Comparison of ENCODE assay signal across 9 cellular contexts in genomic region chr10:62037166-62037831, GRCh38.
DNase-seq lines count a peak whose midpoint lies in the region; ATAC-seq, FAIRE-seq and TF ChIP-seq lines count a peak whose summit lies in the region.
"Had no signal": no experiment of that assay in that cellular context is flagged by ENCODE, and none has a peak within 500 bp of the region (broad histone marks: within the 10 kb centered on the region; RNA-seq: fewer than 3 reads in every experiment).

No MANE protein-coding gene starts in this region.

- no peaks in the 10 kb centered on the region for H3K27me3 Mint-ChIP-seq in stimulated activated naive CD8-positive, alpha-beta T cell treated with anti-CD3 and anti-CD28 coated beads, Interleukin-15, amount 100 ng/mL, for 72 hours
- no peaks in the 10 kb centered on the region for H3K27me3 Mint-ChIP-seq in activated naive CD8-positive, alpha-beta T cell treated with anti-CD3 and anti-CD28 coated beads, Interleukin-2, amount 50 U/mL, for 24 hours

- H3K9me3 ChIP-seq in liver (ENCODE audit: control insufficient read depth in 4 of 4, low read length in 3 of 4) (no peaks in the 10 kb centered on the region), aorta (ENCODE audit: control insufficient read depth, low read length) (no peaks in the 10 kb centered on the region)
- H3K9me3 ChIP-seq: gastrocnemius medialis had no signal

- peaks cover 22% of the 10 kb centered on the region for H3K36me3 Mint-ChIP-seq in activated naive CD8-positive, alpha-beta T cell treated with anti-CD3 and anti-CD28 coated beads, Interleukin-2, amount 50 U/mL, for 24 hours (ENCODE audit: low read depth)

- no peaks in the 10 kb centered on the region for H3K27me3 ChIP-seq in liver (ENCODE audit: control insufficient read depth in 4 of 4, insufficient read depth in 4 of 4, low read length in 3 of 4)
- no peaks in the 10 kb centered on the region for H3K27me3 ChIP-seq in aorta (ENCODE audit: control insufficient read depth in 1 of 2, insufficient read depth in 2 of 2, low read length in 1 of 2)
- H3K27me3 ChIP-seq: gastrocnemius medialis had no signal

- ATAC-seq in stimulated activated naive CD8-positive, alpha-beta T cell treated with anti-CD3 and anti-CD28 coated beads, Interleukin-15, Interleukin-2, amounts not matched to agents 100 U/mL and 50 U/mL, for 24 hours, result peak; percentile 15
- ATAC-seq in stimulated activated naive CD8-positive, alpha-beta T cell treated with anti-CD3 and anti-CD28 coated beads, Interleukin-15, amount 100 ng/mL, for 72 hours, result no peak
- ATAC-seq in activated naive CD8-positive, alpha-beta T cell treated with anti-CD3 and anti-CD28 coated beads, Interleukin-2, amount 50 U/mL, for 24 hours, result no peak
- ATAC-seq in aorta (ENCODE audit: low FRiP score) (peak; percentile 78), GM21526 (IDR thresholded peaks at IDR 0.05; ENCODE audit: low FRiP score, unreplicated experiment) (no peak)

- H3K27ac Mint-ChIP-seq in stimulated activated naive CD8-positive, alpha-beta T cell treated with anti-CD3 and anti-CD28 coated beads, Interleukin-15, amount 100 ng/mL, for 72 hours, result peak overlapping the region in 1 of 2 donors; percentile 84
- peak overlapping the region; percentile 61 for H3K27ac Mint-ChIP-seq in activated naive CD8-positive, alpha-beta T cell treated with anti-CD3 and anti-CD28 coated beads, Interleukin-2, amount 50 U/mL, for 24 hours

- no peak overlapping the region for H3K27ac ChIP-seq in liver (ENCODE audit: low read depth in 1 of 2, low read length in 2 of 2)
- peak overlapping the region; percentile 75 to 94 for H3K27ac ChIP-seq in aorta (ENCODE audit: low read depth in 1 of 2, low read length in 2 of 2)

- no peak overlapping the region for H3K4me3 Mint-ChIP-seq in stimulated activated naive CD8-positive, alpha-beta T cell treated with anti-CD3 and anti-CD28 coated beads, Interleukin-15, amount 100 ng/mL, for 72 hours
- H3K4me3 Mint-ChIP-seq in activated naive CD8-positive, alpha-beta T cell treated with anti-CD3 and anti-CD28 coated beads, Interleukin-2, amount 50 U/mL, for 24 hours, result no peak overlapping the region

- H3K4me1 ChIP-seq in liver (ENCODE audit: control insufficient read depth in 4 of 4, insufficient read depth in 4 of 4, low read length in 3 of 4), result peaks cover 0 to 14% (median 10%) of the 10 kb centered on the region in 4 donors
- H3K4me1 ChIP-seq in aorta (ENCODE audit: control insufficient read depth in 1 of 2, insufficient read depth in 2 of 2, low read length in 2 of 2), result peaks cover 5 to 6% of the 10 kb centered on the region in 2 donors

- no peak for TF ChIP-seq RAD21 in liver (IDR thresholded peaks at IDR 0.05)

- no peak for TF ChIP-seq CTCF in liver (IDR thresholded peaks at IDR 0.05; ENCODE audit: low read depth, low read length, missing input control)
- TF ChIP-seq CTCF in D721Med (IDR thresholded peaks at IDR 0.05; ENCODE audit: insufficient read depth, missing control alignments), result no peak

- no peak overlapping the region for H3K9ac ChIP-seq in liver (ENCODE audit: low read depth in 1 of 2, low read length in 2 of 2)

- H3K4me3 ChIP-seq in liver (ENCODE audit: low read depth in 1 of 3, low read length in 3 of 3) (no peak overlapping the region), aorta (ENCODE audit: low read length in 2 of 2) (no peak overlapping the region)
- H3K4me3 ChIP-seq: gastrocnemius medialis had no signal

- H3K36me3 ChIP-seq in liver (ENCODE audit: control insufficient read depth in 4 of 4, insufficient read depth in 3 of 4, low read depth in 1 of 4, low read length in 3 of 4), result no peaks in the 10 kb centered on the region
- H3K36me3 ChIP-seq in aorta (ENCODE audit: control insufficient read depth in 1 of 2, insufficient read depth in 2 of 2, low read length in 1 of 2), result no peaks in the 10 kb centered on the region
- H3K36me3 ChIP-seq: gastrocnemius medialis had no signal

- no peak for DNase-seq in stimulated activated naive CD8-positive, alpha-beta T cell treated with anti-CD3 and anti-CD28 coated beads, Interleukin-15, Interleukin-2, amounts not matched to agents 100 U/mL and 50 U/mL, for 24 hours
- DNase-seq in stimulated activated naive CD8-positive, alpha-beta T cell treated with anti-CD3 and anti-CD28 coated beads, Interleukin-15, amount 100 ng/mL, for 72 hours, result no peak
- DNase-seq in activated naive CD8-positive, alpha-beta T cell treated with anti-CD3 and anti-CD28 coated beads, Interleukin-2, amount 50 U/mL, for 24 hours, result no peak
- DNase-seq in aorta, result peak in 1 of 2 donors; percentile 50
- no peak for DNase-seq in amniotic stem cell (lab: John Stamatoyannopoulos, UW)
- no peak for DNase-seq in D721Med (ENCODE audit: insufficient read length, low spot score)
- DNase-seq: gastrocnemius medialis had no signal

- peaks cover 86% of the 10 kb centered on the region for H3K4me1 Mint-ChIP-seq in stimulated activated naive CD8-positive, alpha-beta T cell treated with anti-CD3 and anti-CD28 coated beads, Interleukin-15, amount 100 ng/mL, for 72 hours
- H3K4me1 Mint-ChIP-seq in activated naive CD8-positive, alpha-beta T cell treated with anti-CD3 and anti-CD28 coated beads, Interleukin-2, amount 50 U/mL, for 24 hours, result peaks cover 66% of the 10 kb centered on the region

- 62% methylated on average over 8 of the region's 8 CpGs for WGBS in liver
- WGBS in aorta, 2 donors, result 18 to 22% methylated on average over 8 of the region's 8 CpGs

- FAIRE-seq in D721Med (lab: Jason Lieb, UNC), result no peak

- intact Hi-C loops in aorta (cut with DNase I), result loop anchor here (5.0 to 10.0 kb wide), 4 partner anchors 45 to 398 kb away; partner anchors contain the start of gene ARID5B (in 2 of the 2)

- H3K9me3 Mint-ChIP-seq in stimulated activated naive CD8-positive, alpha-beta T cell treated with anti-CD3 and anti-CD28 coated beads, Interleukin-15, amount 100 ng/mL, for 72 hours, result no peaks in the 10 kb centered on the region
- no peaks in the 10 kb centered on the region for H3K9me3 Mint-ChIP-seq in activated naive CD8-positive, alpha-beta T cell treated with anti-CD3 and anti-CD28 coated beads, Interleukin-2, amount 50 U/mL, for 24 hours

TF ChIP-seq in liver, 16 proteins besides CTCF, POLR2A, EP300 and RAD21:
- no peak for TF ChIP-seq HNF4G (IDR thresholded peaks at IDR 0.05)
- TF ChIP-seq TAF1 (conservative IDR thresholded peaks at IDR 0.05), result peak; percentile 6
- TF ChIP-seq RXRA (IDR thresholded peaks at IDR 0.05), result no peak
- no peak for TF ChIP-seq YY1 (IDR thresholded peaks at IDR 0.05)
TF ChIP-seq in liver: peak in this region for 1.

Comparison
In these comparisons a context has a peak if more than half of its experiments do, and no peak if none do; other contexts are left out.
1. ATAC-seq: peak in stimulated activated naive CD8-positive, alpha-beta T cell treated with anti-CD3 and anti-CD28 coated beads, Interleukin-15, Interleukin-2, amounts not matched to agents 100 U/mL and 50 U/mL, for 24 hours (single experiment) and aorta (single experiment); none in stimulated activated naive CD8-positive, alpha-beta T cell treated with anti-CD3 and anti-CD28 coated beads, Interleukin-15, amount 100 ng/mL, for 72 hours (single experiment), activated naive CD8-positive, alpha-beta T cell treated with anti-CD3 and anti-CD28 coated beads, Interleukin-2, amount 50 U/mL, for 24 hours (single experiment) and GM21526 (single experiment).
2. H3K27ac ChIP-seq: peak in aorta (2 of 2); none in liver (0 of 2).